2 cellular contexts compared by ENCODE assay signal in genomic region chr20:24651171-24651972, GRCh38.
TF ChIP-seq lines count a peak whose summit lies in the region.

No MANE protein-coding gene starts in this region.

TF ChIP-seq in HepG2, 621 proteins besides CTCF, POLR2A, EP300 and RAD21 (continued from another document):
- TF ChIP-seq CEBPZ (IDR thresholded peaks at IDR 0.05; ENCODE audit: low read length), result no peak
- no peak for TF ChIP-seq HOMEZ (CRISPR knock-in tag; IDR thresholded peaks at IDR 0.05; ENCODE audit: low read depth)
- TF ChIP-seq ATF6 (CRISPR knock-in tag; conservative IDR thresholded peaks at IDR 0.05), result no peak
- TF ChIP-seq ZNF772 (CRISPR knock-in tag; IDR thresholded peaks at IDR 0.05), result no peak
- no peak for TF ChIP-seq TAF15 (IDR thresholded peaks at IDR 0.05; ENCODE audit: low read depth, low read length, poor library complexity, severe bottlenecking)
- TF ChIP-seq ZFY (CRISPR knock-in tag; IDR thresholded peaks at IDR 0.05), result no peak
- TF ChIP-seq SRF (IDR thresholded peaks at IDR 0.05; ENCODE audit: low read depth, low read length), result no peak
- no peak for TF ChIP-seq PHB2 (IDR thresholded peaks at IDR 0.05; ENCODE audit: partially characterized antibody)
- no peak for TF ChIP-seq CEBPG (CRISPR knock-in tag; IDR thresholded peaks at IDR 0.05)

TF ChIP-seq in SK-N-SH, 30 proteins besides CTCF, POLR2A, EP300 and RAD21 (continued from another document):
- TF ChIP-seq IRF3 (IDR thresholded peaks at IDR 0.05; ENCODE audit: low read depth, low read length) (no peak), MEF2A (IDR thresholded peaks at IDR 0.05; ENCODE audit: borderline replicate concordance, low read depth) (no peak), REST (IDR thresholded peaks at IDR 0.05; ENCODE audit: low read depth, low read length) (no peak), RFX5 (IDR thresholded peaks at IDR 0.05; ENCODE audit: low read length) (no peak), USF1 (IDR thresholded peaks at IDR 0.05; ENCODE audit: borderline replicate concordance, low read depth) (no peak), SIN3A (IDR thresholded peaks at IDR 0.05; ENCODE audit: borderline replicate concordance, low read depth, low read length) (no peak), RXRA (IDR thresholded peaks at IDR 0.05; ENCODE audit: borderline replicate concordance, low read depth) (no peak), ZBTB33 (IDR thresholded peaks at IDR 0.05; ENCODE audit: borderline replicate concordance, low read depth) (no peak), PBX3 (IDR thresholded peaks at IDR 0.05) (no peak), NRF1 (IDR thresholded peaks at IDR 0.05; ENCODE audit: low read depth, low read length) (no peak), POLR2AphosphoS5 (IDR thresholded peaks at IDR 0.05; ENCODE audit: low read depth, low read length) (no peak), GATA2 (CRISPR knock-in tag; IDR thresholded peaks at IDR 0.05) (no peak)
